8 cellular contexts compared by ENCODE assay signal in the genomic region with DNA sequence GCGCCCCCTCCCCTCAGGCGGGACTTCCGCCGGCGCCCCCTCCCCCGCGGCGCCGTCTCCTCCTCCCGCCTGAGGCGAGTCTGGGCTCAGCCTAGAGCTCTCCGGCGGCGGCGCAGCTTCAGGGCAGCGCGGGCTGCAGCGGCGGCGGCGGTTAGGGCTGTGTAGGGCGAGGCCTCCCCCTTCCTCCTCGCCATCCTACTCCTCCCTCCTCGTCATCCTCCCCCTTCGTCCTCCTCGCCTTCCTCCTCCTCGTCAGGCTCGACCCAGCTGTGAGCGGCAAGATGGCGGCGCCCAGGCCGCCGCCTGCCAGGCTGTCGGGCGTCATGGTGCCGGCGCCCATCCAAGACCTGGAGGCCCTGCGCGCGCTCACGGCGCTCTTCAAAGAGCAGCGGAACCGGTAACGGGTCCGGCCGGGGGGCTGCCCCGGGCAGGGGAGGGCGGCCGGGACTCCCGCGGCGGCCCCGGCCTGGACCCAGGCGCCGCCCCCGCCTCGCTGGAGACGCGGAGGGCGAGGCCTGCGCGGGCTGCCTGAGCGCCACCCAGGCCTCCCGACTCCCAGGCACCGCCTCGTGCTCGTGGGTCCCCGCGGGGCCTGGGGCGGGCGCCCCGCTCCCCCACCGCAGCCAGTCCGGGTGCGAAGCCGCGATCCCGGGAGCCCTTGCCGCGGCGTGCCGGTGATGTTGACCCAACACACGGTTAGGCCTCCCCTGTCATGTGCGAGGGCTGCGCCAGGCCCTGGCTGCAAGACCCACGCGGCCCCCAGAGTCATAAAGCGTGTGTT. TPM values are rescaled to one million over a fixed set of nuclear protein-coding genes. Genes with fewer than 3 reads are reported as not detected.
A peak's percentile ranks its signal among the peaks of the same experiment; 100 is the strongest.
DNase-seq lines count a peak whose midpoint lies in the region; ATAC-seq, FAIRE-seq and TF ChIP-seq lines count a peak whose summit lies in the region.

A gene with protein sequence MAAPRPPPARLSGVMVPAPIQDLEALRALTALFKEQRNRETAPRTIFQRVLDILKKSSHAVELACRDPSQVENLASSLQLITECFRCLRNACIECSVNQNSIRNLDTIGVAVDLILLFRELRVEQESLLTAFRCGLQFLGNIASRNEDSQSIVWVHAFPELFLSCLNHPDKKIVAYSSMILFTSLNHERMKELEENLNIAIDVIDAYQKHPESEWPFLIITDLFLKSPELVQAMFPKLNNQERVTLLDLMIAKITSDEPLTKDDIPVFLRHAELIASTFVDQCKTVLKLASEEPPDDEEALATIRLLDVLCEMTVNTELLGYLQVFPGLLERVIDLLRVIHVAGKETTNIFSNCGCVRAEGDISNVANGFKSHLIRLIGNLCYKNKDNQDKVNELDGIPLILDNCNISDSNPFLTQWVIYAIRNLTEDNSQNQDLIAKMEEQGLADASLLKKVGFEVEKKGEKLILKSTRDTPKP (plus strand): TSS at position 52 of the 781 bp plus-strand sequence. CDS start 230 bp downstream, at position 282.

- peak within 1 kb of the TSS; percentile 91 for H3K27ac ChIP-seq in WERI-Rb-1
- peak within 1 kb of the TSS; percentile 90 to 91 for H3K27ac ChIP-seq in breast epithelium
- H3K27ac ChIP-seq in small intestine (ENCODE audit: low read depth in 1 of 2, low read length in 1 of 2): peak within 1 kb of the TSS; percentile 1 to 85

- H3K4me3 ChIP-seq in GM12865 (ENCODE audit: low read depth, low read length) (peak within 1 kb of the TSS; percentile 100), WERI-Rb-1 (ENCODE audit: low read depth, low read length) (peak within 1 kb of the TSS; percentile 64), breast epithelium (peak within 1 kb of the TSS; percentile 78 to 99 (median 88)), small intestine (ENCODE audit: low read depth in 1 of 2, low read length in 2 of 2) (peak within 1 kb of the TSS; percentile 71 to 86)

- ATAC-seq in HG02763 (IDR thresholded peaks at IDR 0.05; ENCODE audit: unreplicated experiment) (peak; percentile 42), GM18519 (IDR thresholded peaks at IDR 0.05; ENCODE audit: low FRiP score, unreplicated experiment) (no peak)

- no peaks in the 10 kb centered on the region for H3K9me3 ChIP-seq in WERI-Rb-1 (ENCODE audit: severe bottlenecking)
- H3K9me3 ChIP-seq in breast epithelium: no peaks in the 10 kb centered on the region
- no peaks in the 10 kb centered on the region for H3K9me3 ChIP-seq in small intestine (ENCODE audit: control insufficient read depth, low read depth)

- DNase-seq in GM12865 (ENCODE audit: low read depth) (peak; percentile 78), NCI-H2107 treated with DMSO at 0.1 percent for 48 hours (lab: John Stamatoyannopoulos, UW; ENCODE audit: unreplicated experiment) (peak; percentile 18), WERI-Rb-1 (peak; percentile 29), breast epithelium (ENCODE audit: low spot score in 2 of 2) (peak; percentile 36 to 61), iPS-NIHi7 (ENCODE audit: extremely low spot score) (peak; percentile 39), small intestine (peak; percentile 57)

- no peak for TF ChIP-seq POLR2A in breast epithelium (IDR thresholded peaks at IDR 0.05)

- H3K36me3 ChIP-seq in WERI-Rb-1: peaks cover 21% of the 10 kb centered on the region
- no peaks in the 10 kb centered on the region for H3K36me3 ChIP-seq in breast epithelium
- H3K36me3 ChIP-seq in small intestine (ENCODE audit: control insufficient read depth in 2 of 2, insufficient read depth in 2 of 2, low read length in 2 of 2): no peaks in the 10 kb centered on the region

- H3K27me3 ChIP-seq in WERI-Rb-1 (ENCODE audit: insufficient read depth, low read depth, severe bottlenecking) (no peaks in the 10 kb centered on the region), breast epithelium (no peaks in the 10 kb centered on the region), small intestine (ENCODE audit: control insufficient read depth in 2 of 2, insufficient read depth in 2 of 2, low read length in 2 of 2) (no peaks in the 10 kb centered on the region)

- FAIRE-seq in small intestine (lab: Jason Lieb, UNC): no peak

- peaks cover 3 to 10% of the 10 kb centered on the region in 2 donors for H3K4me1 ChIP-seq in breast epithelium
- H3K4me1 ChIP-seq in small intestine (ENCODE audit: control insufficient read depth in 2 of 2, insufficient read depth in 1 of 2, low read depth in 1 of 2, low read length in 1 of 2): peaks cover 3 to 14% of the 10 kb centered on the region in 2 donors

- no peak for TF ChIP-seq CTCF in GM12865 (IDR thresholded peaks at IDR 0.05; ENCODE audit: insufficient read depth, low read depth, low read length, missing control alignments)
- no peak for TF ChIP-seq CTCF in WERI-Rb-1 (IDR thresholded peaks at IDR 0.05; ENCODE audit: low read depth, low read length)
- no peak for TF ChIP-seq CTCF in breast epithelium (IDR thresholded peaks at IDR 0.05)

- 0 to 1% (median 1%) methylated on average over 69 to 89 of the region's 89 CpGs for WGBS in small intestine, 3 donors

- intact Hi-C loops in breast epithelium (cut with DNase I; ENCODE audit: low total_unique reads): no loop called here

RNA-seq across cellular contexts. Expression of the gene that starts here (rescaled TPM):
- total RNA-seq in breast epithelium: 100 to 1,000 TPM in 2 of 3 donors, 10 to 100 TPM in 1; 78.6 to 145 (median 138) TPM
- polyA plus RNA-seq in small intestine: 10 to 100 TPM; 15.4 to 55.9 (median 22.4) TPM

Comparison
In these comparisons a context has a peak if more than half of its experiments do, and no peak if none do; other contexts are left out.
1. DNase-seq: peak in every context shown above with its lines; median percentile 78 in GM12865; 57 in small intestine; 48 in breast epithelium; 39 in iPS-NIHi7; 29 in WERI-Rb-1; 18 in NCI-H2107 treated with DMSO at 0.1 percent for 48 hours.